ENCODE assay signal across 16 cellular contexts in genomic region chr11:34564807-34565241, GRCh38. TPM values are rescaled to one million over a fixed set of nuclear protein-coding genes. Genes with fewer than 3 reads are reported as not detected.
DNase-seq lines count a peak whose midpoint lies in the region; ATAC-seq and TF ChIP-seq lines count a peak whose summit lies in the region.
"Had no signal": no experiment of that assay in that cellular context is flagged by ENCODE, and none has a peak within 500 bp of the region (broad histone marks: within the 10 kb centered on the region; RNA-seq: fewer than 3 reads in every experiment).

No MANE protein-coding gene starts in this region.

- H3K9ac ChIP-seq in mesendoderm (ENCODE audit: low read length): no peak overlapping the region

- H3K4me2 ChIP-seq in mesendoderm (ENCODE audit: low read length): no peak overlapping the region

- H3K4me1 ChIP-seq in left ventricle myocardium inferior (no peaks in the 10 kb centered on the region), mesendoderm (ENCODE audit: control insufficient read depth, low read depth, low read length) (no peaks in the 10 kb centered on the region)

- H3K36me3 ChIP-seq in left ventricle myocardium inferior (no peaks in the 10 kb centered on the region), mesendoderm (ENCODE audit: control insufficient read depth, insufficient read depth, low read length) (no peaks in the 10 kb centered on the region)

- no peaks in the 10 kb centered on the region for H3K36me3 Mint-ChIP-seq in activated CD8-positive, alpha-beta memory T cell treated with anti-CD3 and anti-CD28 coated beads, Interleukin-2, amount 10 ng/mL, durations not matched to agents 7 days and 5 days
- H3K36me3 Mint-ChIP-seq: activated naive CD8-positive, alpha-beta T cell; stimulated activated effector memory CD8-positive, alpha-beta T cell treated with anti-CD3 and anti-CD28 coated beads, Interleukin-12 subunit alpha, Interleukin-12 subunit beta, amount 100 ng/mL, for 72 hours had no signal

- no CpG with 5 or more reads among the region's 2 CpGs for WGBS in mesendoderm (ENCODE audit: extremely low coverage, insufficient coverage, low lambda C conversion rate)

- no peak overlapping the region for H2BK120ac ChIP-seq in mesendoderm (ENCODE audit: low read depth, low read length)

- no peak overlapping the region for H2AK5ac ChIP-seq in mesendoderm (ENCODE audit: low read length)

- H3K27ac ChIP-seq in left ventricle myocardium inferior (replicated peaks) (no peak overlapping the region), mesendoderm (ENCODE audit: low read depth, low read length) (no peak overlapping the region)

- H2BK5ac ChIP-seq in mesendoderm (ENCODE audit: low read length): no peak overlapping the region

- H3K27me3 Mint-ChIP-seq in activated CD8-positive, alpha-beta memory T cell treated with anti-CD3 and anti-CD28 coated beads, Interleukin-2, amount 10 ng/mL, durations not matched to agents 7 days and 5 days: peaks cover 54% of the 10 kb centered on the region

- no peaks in the 10 kb centered on the region for H3K79me1 ChIP-seq in mesendoderm (ENCODE audit: low read length)

- intact Hi-C loops in Right ventricle myocardium inferior (cut with DNase I): no loop called here
- intact Hi-C loops in left ventricle myocardium inferior (cut with micrococcal nuclease): no loop called here

- H3K27ac Mint-ChIP-seq in activated CD8-positive, alpha-beta memory T cell treated with anti-CD3 and anti-CD28 coated beads, Interleukin-2, amount 10 ng/mL, durations not matched to agents 7 days and 5 days: no peak overlapping the region
- H3K27ac Mint-ChIP-seq: activated naive CD8-positive, alpha-beta T cell; stimulated activated effector memory CD8-positive, alpha-beta T cell treated with anti-CD3 and anti-CD28 coated beads, Interleukin-12 subunit alpha, Interleukin-12 subunit beta, amount 100 ng/mL, for 72 hours had no signal

- no peak overlapping the region for H3K4me3 Mint-ChIP-seq in activated CD8-positive, alpha-beta memory T cell treated with anti-CD3 and anti-CD28 coated beads, Interleukin-2, amount 10 ng/mL, durations not matched to agents 7 days and 5 days
- H3K4me3 Mint-ChIP-seq: activated naive CD8-positive, alpha-beta T cell; stimulated activated effector memory CD8-positive, alpha-beta T cell treated with anti-CD3 and anti-CD28 coated beads, Interleukin-12 subunit alpha, Interleukin-12 subunit beta, amount 100 ng/mL, for 72 hours had no signal

- no peak overlapping the region for H3K18ac ChIP-seq in mesendoderm (ENCODE audit: low read length)

- peak; percentile 78 for ATAC-seq in Right ventricle myocardium inferior
- peak; percentile 7 for ATAC-seq in esophagus mucosa
- ATAC-seq in activated CD8-positive, alpha-beta memory T cell treated with anti-CD3 and anti-CD28 coated beads, Interleukin-2, amount 10 ng/mL, durations not matched to agents 7 days and 5 days: no peak
- ATAC-seq in HG03571 (IDR thresholded peaks at IDR 0.05; ENCODE audit: unreplicated experiment): no peak
- ATAC-seq: stimulated activated effector memory CD8-positive, alpha-beta T cell treated with anti-CD3 and anti-CD28 coated beads, Interleukin-12 subunit alpha, Interleukin-12 subunit beta, amount 100 ng/mL, for 72 hours had no signal

- no peak overlapping the region for H4K5ac ChIP-seq in mesendoderm (ENCODE audit: low read length)

- H3K79me2 ChIP-seq in mesendoderm (ENCODE audit: control insufficient read depth, insufficient read depth, low read length): no peaks in the 10 kb centered on the region

- no peaks in the 10 kb centered on the region for H3K9me3 Mint-ChIP-seq in activated CD8-positive, alpha-beta memory T cell treated with anti-CD3 and anti-CD28 coated beads, Interleukin-2, amount 10 ng/mL, durations not matched to agents 7 days and 5 days (ENCODE audit: low read depth)
- H3K9me3 Mint-ChIP-seq: stimulated activated effector memory CD8-positive, alpha-beta T cell treated with anti-CD3 and anti-CD28 coated beads, Interleukin-12 subunit alpha, Interleukin-12 subunit beta, amount 100 ng/mL, for 72 hours had no signal

- CTCF ChIA-PET in activated CD8-positive, alpha-beta memory T cell treated with anti-CD3 and anti-CD28 coated beads, Interleukin-2, amount 10 ng/mL, durations not matched to agents 7 days and 5 days (lab: Charles Lee): interaction anchor here (1.4 kb wide), 1 partner anchor 52 kb away, joined by 4 read pairs; no protein-coding TSS in a partner anchor

- H2BK15ac ChIP-seq in mesendoderm (replicated peaks; ENCODE audit: low read depth): no peak overlapping the region

- no peak overlapping the region for H4K8ac ChIP-seq in mesendoderm (ENCODE audit: low read depth, low read length)

- no peak overlapping the region for H3K56ac ChIP-seq in mesendoderm (ENCODE audit: low read length)

- peak overlapping the region; percentile 43 for H3K4ac ChIP-seq in mesendoderm (ENCODE audit: low read depth, low read length)

- H3K4me1 Mint-ChIP-seq in activated CD8-positive, alpha-beta memory T cell treated with anti-CD3 and anti-CD28 coated beads, Interleukin-2, amount 10 ng/mL, durations not matched to agents 7 days and 5 days: no peaks in the 10 kb centered on the region
- H3K4me1 Mint-ChIP-seq: stimulated activated effector memory CD8-positive, alpha-beta T cell treated with anti-CD3 and anti-CD28 coated beads, Interleukin-12 subunit alpha, Interleukin-12 subunit beta, amount 100 ng/mL, for 72 hours had no signal

- H3K9me3 ChIP-seq in left ventricle myocardium inferior (replicated peaks): no peaks in the 10 kb centered on the region

- H3K23ac ChIP-seq in mesendoderm (ENCODE audit: low read length): no peak overlapping the region

- no peak overlapping the region for H3K4me3 ChIP-seq in left ventricle myocardium inferior
- H3K4me3 ChIP-seq in mesendoderm (ENCODE audit: low read length): no peak overlapping the region

- no peak for TF ChIP-seq CTCF in left ventricle myocardium inferior (IDR thresholded peaks at IDR 0.05; ENCODE audit: borderline replicate concordance)

- DNase-seq in Right ventricle myocardium inferior (ENCODE audit: missing footprints) (no peak), left ventricle myocardium inferior (no peak), mesendoderm (peak; percentile 49), NCI-H446 treated with DMSO at 0.1 percent for 48 hours (lab: John Stamatoyannopoulos, UW) (no peak), NCI-H1436 (lab: John Stamatoyannopoulos, UW) (no peak)
- DNase-seq in activated CD8-positive, alpha-beta memory T cell treated with anti-CD3 and anti-CD28 coated beads, Interleukin-2, amount 10 ng/mL, durations not matched to agents 7 days and 5 days: no peak
- DNase-seq: activated CD4-positive, alpha-beta T cell treated with anti-CD3 and anti-CD28 coated beads for 1 hour; GDM1; KG1; stimulated activated CD4-positive, alpha-beta T cell treated with anti-CD3 and anti-CD28 coated beads, Interleukin-4, amount 100 ng/mL, for 4 hours had no signal

- H3K27me3 ChIP-seq in left ventricle myocardium inferior (ENCODE audit: low read depth): peaks cover 51% of the 10 kb centered on the region
- H3K27me3 ChIP-seq in mesendoderm (ENCODE audit: insufficient read depth, low read length, poor library complexity): no peaks in the 10 kb centered on the region

RNA-seq across cellular contexts. Expression of gene ELF5, which starts 51.2 kb away (rescaled TPM):
- total RNA-seq in Right ventricle myocardium inferior (not detected), left ventricle myocardium inferior (not detected), esophagus mucosa (0.32 TPM)
- polyA plus RNA-seq in mesendoderm (2013, experiment 1 of 2): 0.01 TPM
- not detected for polyA plus RNA-seq in mesendoderm (2013, experiment 2 of 2)
- not detected for total RNA-seq in activated CD8-positive, alpha-beta memory T cell treated with anti-CD3 and anti-CD28 coated beads, Interleukin-2, amount 10 ng/mL, durations not matched to agents 7 days and 5 days
- total RNA-seq: NCI-H460; T-helper 1 cell treated with Interleukin-12 subunit alpha and Interleukin-12 subunit beta and Interleukin-4 antibody, amounts not matched to agents 30 ng/mL and 1 ng/mL, for 36 hours had no signal

RNA-seq across cellular contexts. Expression of gene EHF, which starts 56.1 kb away (rescaled TPM):
- total RNA-seq in Right ventricle myocardium inferior (2.9 TPM), left ventricle myocardium inferior (1.6 TPM), esophagus mucosa (342 TPM)
- polyA plus RNA-seq in mesendoderm (2013, experiment 1 of 2): 0.06 TPM
- polyA plus RNA-seq in mesendoderm (2013, experiment 2 of 2): not detected
- under 1 TPM; 0.07 to 0.44 TPM for total RNA-seq in activated CD8-positive, alpha-beta memory T cell treated with anti-CD3 and anti-CD28 coated beads, Interleukin-2, amount 10 ng/mL, durations not matched to agents 7 days and 5 days
- total RNA-seq: T-helper 1 cell treated with Interleukin-12 subunit alpha and Interleukin-12 subunit beta and Interleukin-4 antibody, amounts not matched to agents 30 ng/mL and 1 ng/mL, for 36 hours had no signal

Comparison
In these comparisons a context has a peak if more than half of its experiments do, and no peak if none do; other contexts are left out.
1. ATAC-seq: peak in Right ventricle myocardium inferior (single experiment) and esophagus mucosa (single experiment); none in activated CD8-positive, alpha-beta memory T cell treated with anti-CD3 and anti-CD28 coated beads, Interleukin-2, amount 10 ng/mL, durations not matched to agents 7 days and 5 days (single experiment) and HG03571 (single experiment).
2. RNA of gene EHF, which starts 56.1 kb away (total RNA-seq): 342 TPM in esophagus mucosa (single experiment); 2.9 TPM in Right ventricle myocardium inferior (single experiment), 1.6 TPM in left ventricle myocardium inferior (single experiment) and 0.07 to 0.44 TPM in activated CD8-positive, alpha-beta memory T cell treated with anti-CD3 and anti-CD28 coated beads, Interleukin-2, amount 10 ng/mL, durations not matched to agents 7 days and 5 days; every median in the first group is over 10 times any median in the second.